In genomic region chr4:6732441-6733357, GRCh38 we compare ENCODE assay signal across 1 cellular context.
A peak's percentile ranks its signal among the peaks of the same experiment; 100 is the strongest.
TF ChIP-seq lines count a peak whose summit lies in the region.

No MANE protein-coding gene starts in this region.

TF ChIP-seq in K562, 482 proteins besides CTCF, POLR2A, EP300 and RAD21 (continued from another document and continues in another):
- peak; percentile 74 for TF ChIP-seq E2F6 (IDR thresholded peaks at IDR 0.05; ENCODE audit: borderline replicate concordance in 1 of 2, extremely low read depth in 1 of 2, insufficient read depth in 1 of 2, insufficient read length in 1 of 2, low read depth in 1 of 2, low read length in 1 of 2, poor library complexity in 1 of 2, severe bottlenecking in 1 of 2)
- no peak for TF ChIP-seq CSDE1 (IDR thresholded peaks at IDR 0.05)
- no peak; the same call in 1 of the 2 replicates for TF ChIP-seq NR2C2 (CRISPR knock-in tag; IDR thresholded peaks at IDR 0.05)
- TF ChIP-seq NR2C2 (tag; IDR thresholded peaks at IDR 0.05), result peak; percentile 76
- TF ChIP-seq ZNF184 (CRISPR knock-in tag; IDR thresholded peaks at IDR 0.05), result no peak
- TF ChIP-seq PREB (CRISPR knock-in tag; IDR thresholded peaks at IDR 0.05), result 0 out of 2 replicates have a peak, but pooled peaks have one; percentile 38
- TF ChIP-seq CREBBP (IDR thresholded peaks at IDR 0.05; ENCODE audit: low read depth, low read length), result no peak
- no peak for TF ChIP-seq ZBTB34 (CRISPR knock-in tag; IDR thresholded peaks at IDR 0.05)
- TF ChIP-seq GABPA (tag; conservative IDR thresholded peaks at IDR 0.05; ENCODE audit: low read depth), result peak; percentile 41
- no peak for TF ChIP-seq ZNF347 (CRISPR knock-in tag; IDR thresholded peaks at IDR 0.05; ENCODE audit: low read depth)
- no peak; the same call in 1 of the 2 replicates for TF ChIP-seq IFI16 (CRISPR knock-in tag; IDR thresholded peaks at IDR 0.05)
- no peak; the same call in none of the 2 replicates for TF ChIP-seq ELF2 (CRISPR knock-in tag; IDR thresholded peaks at IDR 0.05)
- peak; percentile 27 for TF ChIP-seq ZNF699 (CRISPR knock-in tag; IDR thresholded peaks at IDR 0.05; ENCODE audit: insufficient replicate concordance)
- TF ChIP-seq SREBF1 (IDR thresholded peaks at IDR 0.05; ENCODE audit: borderline replicate concordance, low read depth, low read length), result no peak
- no peak for TF ChIP-seq CHAMP1 (IDR thresholded peaks at IDR 0.05)
- TF ChIP-seq PHB2 (IDR thresholded peaks at IDR 0.05; ENCODE audit: low read depth), result no peak
- no peak; the same call in 1 of the 2 replicates for TF ChIP-seq HOMEZ (CRISPR knock-in tag; IDR thresholded peaks at IDR 0.05)
- no peak for TF ChIP-seq MTF1 (CRISPR knock-in tag; IDR thresholded peaks at IDR 0.05; ENCODE audit: borderline replicate concordance)
- TF ChIP-seq CBX2 (IDR thresholded peaks at IDR 0.05; ENCODE audit: insufficient read depth, low read length, poor library complexity, severe bottlenecking), result no peak
- no peak for TF ChIP-seq ZNF717 (CRISPR knock-in tag; IDR thresholded peaks at IDR 0.05)
- no peak for TF ChIP-seq NELFE (IDR thresholded peaks at IDR 0.05; ENCODE audit: insufficient read depth, insufficient read length)
- TF ChIP-seq CTBP1 (IDR thresholded peaks at IDR 0.05; ENCODE audit: borderline replicate concordance), result peak; percentile 68
- peak; percentile 77 for TF ChIP-seq KLF16 (IDR thresholded peaks at IDR 0.05)
- TF ChIP-seq ARID2 (IDR thresholded peaks at IDR 0.05), result no peak
- peak; percentile 84 for TF ChIP-seq ZNF263 (CRISPR knock-in tag; IDR thresholded peaks at IDR 0.05; ENCODE audit: borderline replicate concordance)
- TF ChIP-seq USF2 (CRISPR knock-in tag; IDR thresholded peaks at IDR 0.05), result no peak
- 0 out of 2 replicates have a peak, but pooled peaks have one; percentile 57 for TF ChIP-seq ZBTB9 (CRISPR knock-in tag; IDR thresholded peaks at IDR 0.05)
- no peak for TF ChIP-seq MLLT1 (IDR thresholded peaks at IDR 0.05)
- peak; percentile 71 for TF ChIP-seq SUPT5H (IDR thresholded peaks at IDR 0.05)
- no peak for TF ChIP-seq ZNF696 (CRISPR knock-in tag; conservative IDR thresholded peaks at IDR 0.05)
- TF ChIP-seq TCF15 (CRISPR knock-in tag; IDR thresholded peaks at IDR 0.05), result no peak
- TF ChIP-seq CBX3 (IDR thresholded peaks at IDR 0.05; ENCODE audit: borderline replicate concordance in 1 of 2, low read length in 2 of 2), result peak in 1 of 2 experiments; percentile 29; a peak in 1 of 3 replicates
- peak; percentile 68 for TF ChIP-seq TRIM28 (IDR thresholded peaks at IDR 0.05)
- TF ChIP-seq PTTG1 (tag; IDR thresholded peaks at IDR 0.05; ENCODE audit: low read depth), result no peak
- peak; percentile 28 to 74; a peak in 2 of 4 replicates for TF ChIP-seq TRIM24 (IDR thresholded peaks at IDR 0.05)
- TF ChIP-seq ZBED1 (IDR thresholded peaks at IDR 0.05), result no peak
- peak; percentile 87; the same call in 1 of the 2 replicates for TF ChIP-seq MTA3 (IDR thresholded peaks at IDR 0.05; ENCODE audit: borderline replicate concordance)
- no peak for TF ChIP-seq BDP1 (IDR thresholded peaks at IDR 0.05; ENCODE audit: insufficient read depth, insufficient read length)
- TF ChIP-seq XRCC5 (IDR thresholded peaks at IDR 0.05; ENCODE audit: low read depth, low read length), result no peak
- TF ChIP-seq CCAR2 (IDR thresholded peaks at IDR 0.05; ENCODE audit: low read depth, low read length), result no peak
- no peak for TF ChIP-seq PBX2 (CRISPR knock-in tag; IDR thresholded peaks at IDR 0.05; ENCODE audit: low read depth)
- no peak for TF ChIP-seq PBX2 (tag; conservative IDR thresholded peaks at IDR 0.05; ENCODE audit: low read depth)
- TF ChIP-seq SPI1 (IDR thresholded peaks at IDR 0.05; ENCODE audit: borderline replicate concordance, low read depth, low read length), result 0 out of 2 replicates have a peak, but pooled peaks have one; percentile 4
- TF ChIP-seq MNT (conservative IDR thresholded peaks at IDR 0.05), result peak in 1 of 2 experiments; percentile 35; a peak in 1 of 4 replicates
- peak; percentile 44; the same call in 1 of the 2 replicates for TF ChIP-seq TEAD2 (tag; IDR thresholded peaks at IDR 0.05)
- TF ChIP-seq RNF219 (CRISPR knock-in tag; IDR thresholded peaks at IDR 0.05), result no peak
- TF ChIP-seq ZNF75A (CRISPR knock-in tag; IDR thresholded peaks at IDR 0.05), result 0 out of 2 replicates have a peak, but pooled peaks have one; percentile 21
